ENCODE assay signal across 8 cellular contexts in the genomic region with DNA sequence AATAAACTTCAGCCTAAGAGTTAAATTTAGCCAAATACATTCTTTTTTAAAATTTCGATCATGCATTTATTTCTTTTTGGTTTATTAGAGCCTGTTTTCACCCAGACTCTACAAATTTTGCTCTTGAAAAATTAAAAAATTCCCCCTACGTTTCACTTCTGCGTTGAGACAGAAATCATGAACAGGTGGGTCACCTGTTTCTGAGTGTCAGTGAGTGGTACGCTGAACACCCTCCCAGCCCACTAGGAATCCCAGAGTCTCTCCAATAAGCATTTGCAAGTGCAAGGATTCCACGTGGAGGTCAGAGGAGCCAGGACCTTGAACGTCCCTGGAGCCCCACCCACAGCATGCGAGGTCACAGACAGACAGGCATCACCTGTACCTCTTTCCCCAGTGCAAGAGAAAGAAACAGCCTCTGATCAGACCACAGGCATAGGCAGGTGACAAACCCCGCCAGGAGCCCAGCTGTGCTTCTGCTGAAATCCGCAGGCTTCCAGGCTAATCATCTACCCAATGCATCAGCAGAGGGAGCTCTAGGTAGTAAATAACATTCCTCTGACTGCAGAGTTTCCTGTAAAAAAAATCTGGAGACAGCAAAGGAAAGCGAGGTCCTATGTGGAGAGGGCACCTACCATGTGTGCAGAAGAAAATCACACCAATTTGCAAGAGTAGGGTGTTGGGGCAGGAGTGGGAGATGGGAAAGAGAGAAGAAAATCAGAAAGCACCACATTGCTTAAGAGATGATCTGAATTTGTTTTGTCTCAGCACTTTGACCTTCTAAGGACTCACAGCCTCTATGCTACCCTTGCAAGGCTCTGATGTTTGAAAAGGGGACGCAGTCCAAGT. TPM values are rescaled to one million over a fixed set of nuclear protein-coding genes. Genes with fewer than 3 reads are reported as not detected.
DNase-seq lines count a peak whose midpoint lies in the region; ATAC-seq, FAIRE-seq and TF ChIP-seq lines count a peak whose summit lies in the region.

No MANE protein-coding gene starts in this region.

- H4K20me1 ChIP-seq in astrocyte (ENCODE audit: insufficient read depth, low read length) = no peaks in the 10 kb centered on the region

- H3K9me3 ChIP-seq in astrocyte (ENCODE audit: insufficient read depth, low read depth, low read length) = no peaks in the 10 kb centered on the region
- H3K9me3 ChIP-seq in iPS DF 6.9 (ENCODE audit: control insufficient read depth, insufficient read depth, low read length) = no peaks in the 10 kb centered on the region

- no peak for FAIRE-seq in astrocyte (lab: Jason Lieb, UNC)

- H3K36me3 ChIP-seq in astrocyte (ENCODE audit: insufficient read depth, low read length) (no peaks in the 10 kb centered on the region), iPS DF 6.9 (ENCODE audit: control insufficient read depth, insufficient read depth, low read length) (no peaks in the 10 kb centered on the region)

- H3K79me2 ChIP-seq in astrocyte (ENCODE audit: insufficient read depth, low read length) = no peaks in the 10 kb centered on the region

- peaks cover 7% of the 10 kb centered on the region for H3K27me3 ChIP-seq in astrocyte (ENCODE audit: insufficient read depth, low read length)
- H3K27me3 ChIP-seq in iPS DF 6.9 (ENCODE audit: control insufficient read depth, insufficient read depth, low read length) = no peaks in the 10 kb centered on the region

- no CpG with 5 or more reads among the region's 11 CpGs for WGBS in iPS DF 6.9 (ENCODE audit: insufficient coverage, insufficient read length)

- H3K4me1 ChIP-seq in astrocyte (ENCODE audit: insufficient read depth, low read length) = peaks cover 8% of the 10 kb centered on the region
- H3K4me1 ChIP-seq in iPS DF 6.9 (ENCODE audit: control insufficient read depth, insufficient read depth, low read length) = peaks cover 3% of the 10 kb centered on the region; the same call in 1 of the 2 replicates

- H3K27ac Mint-ChIP-seq in astrocyte (ENCODE audit: unreplicated experiment) = no peak overlapping the region
- H3K27ac Mint-ChIP-seq in stimulated activated effector memory CD8-positive, alpha-beta T cell treated with anti-CD3 and anti-CD28 coated beads, Interleukin-12 subunit alpha, Interleukin-12 subunit beta, amount 100 ng/mL, for 72 hours = no peak overlapping the region

- peak; percentile 51 for ATAC-seq in stimulated activated effector memory CD8-positive, alpha-beta T cell treated with anti-CD3 and anti-CD28 coated beads, Interleukin-12 subunit alpha, Interleukin-12 subunit beta, amount 100 ng/mL, for 72 hours

- no peak overlapping the region for H3K4me3 Mint-ChIP-seq in astrocyte (ENCODE audit: unreplicated experiment)
- H3K4me3 Mint-ChIP-seq in stimulated activated effector memory CD8-positive, alpha-beta T cell treated with anti-CD3 and anti-CD28 coated beads, Interleukin-12 subunit alpha, Interleukin-12 subunit beta, amount 100 ng/mL, for 72 hours = no peak overlapping the region

- H3K4me3 ChIP-seq in Jurkat, Clone E6-1 (ENCODE audit: low read length) = no peak overlapping the region
- H3K4me3 ChIP-seq in astrocyte (ENCODE audit: insufficient read depth, low read depth, low read length) = no peak overlapping the region
- H3K4me3 ChIP-seq in iPS DF 6.9 (ENCODE audit: low read length) = no peak overlapping the region

- H3K27ac ChIP-seq in astrocyte (ENCODE audit: low read depth, low read length) (no peak overlapping the region), iPS DF 6.9 (ENCODE audit: low read length) (no peak overlapping the region)

- peaks cover 15% of the 10 kb centered on the region for H3K27me3 Mint-ChIP-seq in astrocyte (ENCODE audit: low read depth, unreplicated experiment)

- no peak overlapping the region for H3K4me2 ChIP-seq in astrocyte (ENCODE audit: low read length)

- H3K36me3 Mint-ChIP-seq in astrocyte (ENCODE audit: low read depth, unreplicated experiment) = no peaks in the 10 kb centered on the region
- H3K36me3 Mint-ChIP-seq in stimulated activated effector memory CD8-positive, alpha-beta T cell treated with anti-CD3 and anti-CD28 coated beads, Interleukin-12 subunit alpha, Interleukin-12 subunit beta, amount 100 ng/mL, for 72 hours = no peaks in the 10 kb centered on the region

- no peak overlapping the region for H3K9ac ChIP-seq in astrocyte (ENCODE audit: low read length)

- H3K9me3 Mint-ChIP-seq in astrocyte (ENCODE audit: unreplicated experiment) = no peaks in the 10 kb centered on the region
- H3K9me3 Mint-ChIP-seq in stimulated activated effector memory CD8-positive, alpha-beta T cell treated with anti-CD3 and anti-CD28 coated beads, Interleukin-12 subunit alpha, Interleukin-12 subunit beta, amount 100 ng/mL, for 72 hours = no peaks in the 10 kb centered on the region

- peak; percentile 40 for DNase-seq in activated gamma-delta T cell treated with Interleukin-2 at 50 U/mL for 16 hours
- DNase-seq in activated gamma-delta T cell (lab: John Stamatoyannopoulos, UW) = no peak
- peak; percentile 53 for DNase-seq in Jurkat, Clone E6-1 (ENCODE audit: low read depth, low spot score)
- DNase-seq in SHP77 (lab: John Stamatoyannopoulos, UW) = peak; percentile 40 to 72
- peak; percentile 60 for DNase-seq in astrocyte (ENCODE audit: low read depth)
- peak; percentile 66 for DNase-seq in iPS DF 6.9 (ENCODE audit: low read depth, low spot score)
- no peak for DNase-seq in stimulated activated effector memory CD8-positive, alpha-beta T cell treated with anti-CD3 and anti-CD28 coated beads, Interleukin-12 subunit alpha, Interleukin-12 subunit beta, amount 100 ng/mL, for 72 hours (ENCODE audit: low spot score in 2 of 2)
- no peak for DNase-seq in NCI-H1048 (lab: John Stamatoyannopoulos, UW)

- no peak overlapping the region for H2AFZ ChIP-seq in astrocyte (ENCODE audit: low read depth, low read length)

- peak; percentile 64 for TF ChIP-seq CTCF in astrocyte (IDR thresholded peaks at IDR 0.05; ENCODE audit: insufficient read depth, low read depth, low read length)

- peaks cover 4% of the 10 kb centered on the region for H3K4me1 Mint-ChIP-seq in astrocyte (ENCODE audit: low read depth, unreplicated experiment)
- peaks cover 37% of the 10 kb centered on the region for H3K4me1 Mint-ChIP-seq in stimulated activated effector memory CD8-positive, alpha-beta T cell treated with anti-CD3 and anti-CD28 coated beads, Interleukin-12 subunit alpha, Interleukin-12 subunit beta, amount 100 ng/mL, for 72 hours

RNA-seq across cellular contexts. Expression of gene XYLT1, which starts 5.9 kb away (rescaled TPM):
- 3.8 TPM for polyA plus RNA-seq in Jurkat, Clone E6-1 (2012; ENCODE audit: insufficient read depth, insufficient read length)
- 22.9 and 28.5 TPM in 2 replicates for total RNA-seq in astrocyte

Comparison
In these comparisons a context has a peak if more than half of its experiments do, and no peak if none do; other contexts are left out.
1. DNase-seq: peak in activated gamma-delta T cell treated with Interleukin-2 at 50 U/mL for 16 hours (single experiment), Jurkat, Clone E6-1 (single experiment), SHP77 (2 of 2), astrocyte (single experiment) and iPS DF 6.9 (single experiment); none in activated gamma-delta T cell (single experiment), stimulated activated effector memory CD8-positive, alpha-beta T cell treated with anti-CD3 and anti-CD28 coated beads, Interleukin-12 subunit alpha, Interleukin-12 subunit beta, amount 100 ng/mL, for 72 hours (0 of 2) and NCI-H1048 (single experiment).